8 cellular contexts compared by ENCODE assay signal in the genomic region with DNA sequence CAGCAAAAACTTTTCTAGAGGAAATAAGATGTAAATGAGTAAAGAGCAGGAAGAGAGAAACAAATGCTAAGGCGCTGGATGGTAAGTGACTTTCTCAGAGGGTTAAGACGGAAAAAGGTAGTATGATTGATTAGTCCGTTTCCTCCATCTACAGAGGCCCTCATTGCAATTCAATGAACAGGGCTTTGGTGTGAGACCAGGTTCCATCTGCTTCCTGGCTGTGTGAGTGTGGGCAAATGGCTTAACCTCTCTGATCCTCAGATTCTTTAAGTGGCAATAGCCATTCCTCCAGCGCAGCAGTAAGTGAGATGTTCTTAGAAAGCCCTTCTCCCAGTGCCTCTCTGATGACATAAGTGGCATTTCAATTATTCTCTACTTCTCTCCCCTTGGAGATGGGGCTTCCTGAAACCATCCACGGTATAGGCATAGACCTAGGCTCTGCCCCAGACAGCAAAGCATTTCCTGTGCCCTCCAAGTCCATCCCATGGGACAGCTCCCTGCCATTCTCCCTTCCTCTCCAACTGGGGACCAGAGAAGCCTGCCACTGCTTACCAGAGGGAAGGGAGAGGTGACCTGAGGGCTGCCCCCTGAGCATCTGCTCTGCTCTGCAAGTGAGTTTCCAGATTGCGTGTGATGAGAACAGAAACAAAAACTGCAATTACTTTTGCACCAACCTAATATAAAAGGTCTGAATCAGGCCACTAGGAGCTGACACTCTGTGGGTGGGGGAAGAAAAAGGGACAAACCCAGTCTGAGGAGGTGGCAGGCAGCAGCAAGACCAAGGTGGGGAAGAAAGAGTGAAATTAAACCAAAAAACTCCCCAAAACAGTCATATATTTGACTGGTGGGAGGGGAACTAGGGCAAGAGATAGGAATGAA. TPM values are rescaled to one million over a fixed set of nuclear protein-coding genes. Genes with fewer than 3 reads are reported as not detected.
DNase-seq lines count a peak whose midpoint lies in the region; ATAC-seq and TF ChIP-seq lines count a peak whose summit lies in the region.

No MANE protein-coding gene starts in this region.

- no peak for TF ChIP-seq CTCF in HFFc6 (IDR thresholded peaks at IDR 0.05)
- no peak for TF ChIP-seq CTCF in heart right ventricle (IDR thresholded peaks at IDR 0.05)

- WGBS in heart right ventricle, 2 donors = 84 to 87% methylated on average over 6 of the region's 6 CpGs

- intact Hi-C loops in heart right ventricle (cut with DNase I) = loop anchor here in 1 of 10 donors (2.0 kb wide), 1 partner anchor 27 kb away; no protein-coding TSS in a partner anchor

- H3K27ac Mint-ChIP-seq in IgD-negative memory B cell = peak overlapping the region; percentile 59 to 95 (median 91)
- H3K27ac Mint-ChIP-seq in naive thymus-derived CD8-positive, alpha-beta T cell = peak overlapping the region in 8 of 10 donors; percentile 56 to 92 (median 73)
- H3K27ac Mint-ChIP-seq in HFFc6 = no peak overlapping the region

- H3K9me3 ChIP-seq in heart right ventricle = no peaks in the 10 kb centered on the region

- peak; percentile 23 for TF ChIP-seq POLR2A in GM18526 (IDR thresholded peaks at IDR 0.05; ENCODE audit: extremely low read depth, insufficient read length)

- H3K4me1 Mint-ChIP-seq in IgD-negative memory B cell (peaks cover 57 to 65% (median 58%) of the 10 kb centered on the region in 3 donors), HFFc6 (ENCODE audit: low read depth) (no peaks in the 10 kb centered on the region)
- H3K4me1 Mint-ChIP-seq in naive thymus-derived CD8-positive, alpha-beta T cell = peaks cover 25 to 57% (median 51%) of the 10 kb centered on the region in 4 donors

- no peaks in the 10 kb centered on the region for H3K27me3 ChIP-seq in heart right ventricle

- POLR2A ChIA-PET in naive thymus-derived CD8-positive, alpha-beta T cell (lab: Charles Lee) = interaction anchor here (0.7 to 1.1 kb wide), 2 partner anchors 13 to 32 kb away, joined by 3 to 4 read pairs; no protein-coding TSS in a partner anchor

- H3K4me3 Mint-ChIP-seq in IgD-negative memory B cell (peak overlapping the region; percentile 41 to 90 (median 76)), HFFc6 (no peak overlapping the region)
- peak overlapping the region in 9 of 10 donors; percentile 5 to 74 (median 26) for H3K4me3 Mint-ChIP-seq in naive thymus-derived CD8-positive, alpha-beta T cell

- H3K9me3 Mint-ChIP-seq in IgD-negative memory B cell (no peaks in the 10 kb centered on the region), HFFc6 (no peaks in the 10 kb centered on the region)
- no peaks in the 10 kb centered on the region for H3K9me3 Mint-ChIP-seq in naive thymus-derived CD8-positive, alpha-beta T cell

- no peaks in the 10 kb centered on the region for H3K36me3 Mint-ChIP-seq in IgD-negative memory B cell
- H3K36me3 Mint-ChIP-seq in naive thymus-derived CD8-positive, alpha-beta T cell = no peaks in the 10 kb centered on the region
- H3K36me3 Mint-ChIP-seq in HFFc6 (ENCODE audit: low read depth) = no peaks in the 10 kb centered on the region

- ATAC-seq in GM21737 (IDR thresholded peaks at IDR 0.05; ENCODE audit: unreplicated experiment) (peak; percentile 53), heart right ventricle (no peak)
- peak; percentile 35 to 38 for ATAC-seq in naive thymus-derived CD8-positive, alpha-beta T cell

- peak in 1 of 10 donors; percentile 7 for DNase-seq in naive thymus-derived CD8-positive, alpha-beta T cell
- DNase-seq in activated gamma-delta T cell treated with Interleukin-2 at 50 U/mL for 16 hours (no peak), HFFc6 (no peak), heart right ventricle (no peak), NCI-H1436 treated with DMSO at 0.1 percent for 48 hours (lab: John Stamatoyannopoulos, UW) (no peak)

- no peaks in the 10 kb centered on the region for H3K36me3 ChIP-seq in heart right ventricle

- H3K27me3 Mint-ChIP-seq in IgD-negative memory B cell (peaks cover 1% of the 10 kb centered on the region), HFFc6 (ENCODE audit: insufficient read depth) (no peaks in the 10 kb centered on the region)
- H3K27me3 Mint-ChIP-seq in naive thymus-derived CD8-positive, alpha-beta T cell = no peaks in the 10 kb centered on the region

- H3K27ac ChIP-seq in heart right ventricle = no peak overlapping the region

- no peak overlapping the region for H3K4me3 ChIP-seq in heart right ventricle

- H3K4me1 ChIP-seq in heart right ventricle = peaks cover 0 to 13% (median 0%) of the 10 kb centered on the region in 9 donors

RNA-seq across cellular contexts. Expression of gene CD44, which starts 12.7 kb away (rescaled TPM):
- 176 TPM for polyA plus RNA-seq in IgD-negative memory B cell
- 100 to 1,000 TPM; 650 to 703 TPM for total RNA-seq in naive thymus-derived CD8-positive, alpha-beta T cell
- 100 to 1,000 TPM; 291 TPM for polyA plus RNA-seq in naive thymus-derived CD8-positive, alpha-beta T cell
- total RNA-seq in HFFc6 (2021; fragmentation: NEBNext Ultra II Directional; extraction: Animal tissue kit (Norgen Biotek cat#: 25700)) = 1,000 to 10,000 TPM; 1,912 to 2,221 (median 2,175) TPM
- 100 to 1,000 TPM in 1 of 10 donors, 10 to 100 TPM in 9; 18.9 to 104 (median 27.1) TPM for total RNA-seq in heart right ventricle
- polyA plus RNA-seq in heart right ventricle = 10 to 100 TPM in 1 of 2 donors, 1 to 10 TPM in 1; 7.0 to 18.8 TPM

Comparison
In these comparisons a context has a peak if more than half of its experiments do, and no peak if none do; other contexts are left out.
1. ATAC-seq: peak in GM21737 (single experiment) and naive thymus-derived CD8-positive, alpha-beta T cell (2 of 2); none in heart right ventricle (0 of 8).
2. RNA of gene CD44, which starts 12.7 kb away (total RNA-seq): 1,912 to 2,221 TPM in HFFc6 and 650 to 703 TPM in naive thymus-derived CD8-positive, alpha-beta T cell; 18.9 to 104 TPM in heart right ventricle; every median in the first group is over 4 times any median in the second.